In genomic region chr3:52013802-52014598, GRCh38 we compare ENCODE assay signal across 27 cellular contexts. TPM values are rescaled to one million over a fixed set of nuclear protein-coding genes. Genes with fewer than 3 reads are reported as not detected.
DNase-seq lines count a peak whose midpoint lies in the region; ATAC-seq, FAIRE-seq and TF ChIP-seq lines count a peak whose summit lies in the region.
"Had no signal": no experiment of that assay in that cellular context is flagged by ENCODE, and none has a peak within 500 bp of the region (broad histone marks: within the 10 kb centered on the region; RNA-seq: fewer than 3 reads in every experiment).

No MANE protein-coding gene starts in this region.

- no peak overlapping the region for H3K4me3 Mint-ChIP-seq in GM23338
- H3K4me3 Mint-ChIP-seq: CD4-positive, alpha-beta T cell; effector memory CD8-positive, alpha-beta T cell; stimulated activated memory B cell treated with anti-CD40 and anti-IgM and Interleukin-4, amounts not matched to agents 10 μg/mL and 1 μg/mL and 100 μg/mL, for 72 hours had no signal

- H3K9me3 Mint-ChIP-seq in GM23338: no peaks in the 10 kb centered on the region
- H3K9me3 Mint-ChIP-seq: CD4-positive, alpha-beta T cell; effector memory CD8-positive, alpha-beta T cell; stimulated activated memory B cell treated with anti-CD40 and anti-IgM and Interleukin-4, amounts not matched to agents 10 μg/mL and 1 μg/mL and 100 μg/mL, for 72 hours had no signal

- no peak for TF ChIP-seq POLR2A in GM12878 (IDR thresholded peaks at IDR 0.05; ENCODE audit: low read depth, low read length)

- DNase-seq in GM23338 (ENCODE audit: low spot score) (no peak), GM12878 (ENCODE audit: low read depth, low spot score) (no peak), retinal pigment epithelial cell (ENCODE audit: low read depth) (no peak), NCI-H2227 (lab: John Stamatoyannopoulos, UW; ENCODE audit: unreplicated experiment) (no peak)
- DNase-seq: activated CD4-positive, alpha-beta T cell treated with anti-CD3 and anti-CD28 coated beads, Interleukin-2, amount 50 U/mL, for 1 hour; activated naive CD4-positive, alpha-beta T cell treated with Interleukin-2 at 50 U/mL for 16 hours; amniotic stem cell; CD4-positive, alpha-beta T cell; cortex of kidney; effector memory CD8-positive, alpha-beta T cell; HCEC 1CT; MV-4-11; right cardiac atrium; SHP77 treated with DMSO at 0.1 percent for 48 hours; stimulated activated CD4-positive, alpha-beta T cell treated with anti-CD3 and anti-CD28 coated beads, Interleukin-12 subunit alpha, Interleukin-12 subunit beta, amount 100 ng/mL, for 4 hours; stimulated activated CD4-positive, alpha-beta T cell treated with anti-CD3 and anti-CD28 coated beads, Interleukin-4, amount 100 ng/mL, for 24 hours; SW 1271; T1000; testis had no signal

- WGBS in GM12878 (ENCODE audit: insufficient coverage, insufficient replicate concordance, low lambda C conversion rate, missing lambda C conversion rate): 42% methylated on average over 6 of the region's 6 CpGs

- H3K9me2 ChIP-seq in GM23338 (ENCODE audit: insufficient read depth): peaks cover 6% of the 10 kb centered on the region; the same call in 1 of the 2 replicates

- H3K9me3 ChIP-seq in BLaER1 treated with 17β-estradiol and CSF1 and Interleukin-3, amounts not matched to agents 10 nM and 100 nM (replicated peaks in 1 of 11): no peaks in the 10 kb centered on the region
- no peaks in the 10 kb centered on the region for H3K9me3 ChIP-seq in GM12878 (replicated peaks; ENCODE audit: control insufficient read depth, insufficient read depth, low read length)
- H3K9me3 ChIP-seq: testis had no signal

- TF ChIP-seq EP300 in GM12878 (IDR thresholded peaks at IDR 0.05; ENCODE audit: borderline replicate concordance in 1 of 2, control insufficient read depth in 1 of 2, low read depth in 2 of 2, low read length in 2 of 2): no peak

- no peak overlapping the region for H3K27ac ChIP-seq in BLaER1 treated with 17β-estradiol and CSF1 and Interleukin-3, amounts not matched to agents 10 nM and 100 nM
- H3K27ac ChIP-seq in GM23338 (ENCODE audit: low read depth): no peak overlapping the region
- no peak overlapping the region for H3K27ac ChIP-seq in GM12878 (ENCODE audit: control insufficient read depth, insufficient read depth)
- H3K27ac ChIP-seq: parathyroid adenoma, testis had no signal

- TF ChIP-seq CTCF in GM23338 (conservative IDR thresholded peaks at IDR 0.05; ENCODE audit: low read depth in 2 of 2): no peak; a peak in 1 of 4 replicates
- no peak for TF ChIP-seq CTCF in GM12878 (IDR thresholded peaks at IDR 0.05 in 2 of 3, conservative IDR thresholded peaks at IDR 0.05 in 1 of 3; ENCODE audit: control insufficient read depth in 2 of 3, extremely low read depth in 1 of 3, insufficient read depth in 1 of 3, low read depth in 3 of 3, low read length in 3 of 3)
- TF ChIP-seq CTCF in retinal pigment epithelial cell (conservative IDR thresholded peaks at IDR 0.05; ENCODE audit: low read depth, low read length): peak; percentile 4

- CTCF ChIA-PET in GM12878 (lab: Yijun Ruan, JAX): interaction anchor here (0.9 to 8.2 kb wide), 6 partner anchors 9 to 109 kb away, joined by 3 to 93 read pairs (median 11); partner anchors contain the start of gene DUSP7

- FAIRE-seq in GM12878 (lab: Jason Lieb, UNC): peak; percentile 62

- 0 out of 2 replicates have a peak overlapping the region, but pooled peaks have one; percentile 54 for H3K27ac Mint-ChIP-seq in GM23338
- H3K27ac Mint-ChIP-seq: CD4-positive, alpha-beta T cell; effector memory CD8-positive, alpha-beta T cell; stimulated activated memory B cell treated with anti-CD40 and anti-IgM and Interleukin-4, amounts not matched to agents 10 μg/mL and 1 μg/mL and 100 μg/mL, for 72 hours had no signal

- no peaks in the 10 kb centered on the region for H3K36me3 ChIP-seq in BLaER1 treated with 17β-estradiol and CSF1 and Interleukin-3, amounts not matched to agents 10 nM and 100 nM
- H3K36me3 ChIP-seq in GM23338 (ENCODE audit: insufficient read depth) (no peaks in the 10 kb centered on the region), GM12878 (ENCODE audit: control insufficient read depth in 2 of 2, insufficient read depth in 2 of 2, low read length in 1 of 2) (no peaks in the 10 kb centered on the region)

- ATAC-seq in GM23338 (peak; percentile 48), GM12878 (peak; percentile 36; the same call in 2 of the 3 replicates), HG02610 (IDR thresholded peaks at IDR 0.05; ENCODE audit: unreplicated experiment) (no peak), HG02870 (IDR thresholded peaks at IDR 0.05; ENCODE audit: unreplicated experiment) (no peak), GM18519 (IDR thresholded peaks at IDR 0.05; ENCODE audit: low FRiP score, unreplicated experiment) (no peak)
- ATAC-seq: effector memory CD8-positive, alpha-beta T cell; esophagus mucosa; right cardiac atrium; stimulated activated memory B cell treated with anti-CD40 and anti-IgM and Interleukin-4, amounts not matched to agents 10 μg/mL and 1 μg/mL and 100 μg/mL, for 72 hours had no signal

- H2AFZ ChIP-seq in GM23338 (peak overlapping the region; percentile 80; the same call in 1 of the 2 replicates), GM12878 (ENCODE audit: control insufficient read depth, low read depth, low read length) (no peak overlapping the region)
- H2AFZ ChIP-seq: parathyroid adenoma had no signal

- H3K4me1 Mint-ChIP-seq in GM23338: peaks cover 7% of the 10 kb centered on the region; the same call in 2 of the 3 replicates
- H3K4me1 Mint-ChIP-seq: stimulated activated memory B cell treated with anti-CD40 and anti-IgM and Interleukin-4, amounts not matched to agents 10 μg/mL and 1 μg/mL and 100 μg/mL, for 72 hours had no signal

- no peak overlapping the region for H3K9ac ChIP-seq in BLaER1 treated with 17β-estradiol and CSF1 and Interleukin-3, amounts not matched to agents 10 nM and 100 nM
- no peak overlapping the region for H3K9ac ChIP-seq in GM12878 (ENCODE audit: control insufficient read depth, insufficient read depth, low read length)
- H3K9ac ChIP-seq: parathyroid adenoma had no signal

- H3K4me1 ChIP-seq in BLaER1 treated with 17β-estradiol and CSF1 and Interleukin-3, amounts not matched to agents 10 nM and 100 nM: peaks cover 22 to 60% (median 55%) of the 10 kb centered on the region in 10 experiments
- no peaks in the 10 kb centered on the region for H3K4me1 ChIP-seq in GM23338 (ENCODE audit: insufficient read depth)
- peaks cover 4% of the 10 kb centered on the region for H3K4me1 ChIP-seq in GM12878 (ENCODE audit: control insufficient read depth, insufficient read depth, low read length)
- H3K4me1 ChIP-seq: parathyroid adenoma had no signal

- in situ Hi-C loops in GM12878 (cut with MboI): no loop called here

- H4K20me1 ChIP-seq in BLaER1 treated with 17β-estradiol and CSF1 and Interleukin-3, amounts not matched to agents 10 nM and 100 nM: no peaks in the 10 kb centered on the region
- H4K20me1 ChIP-seq in GM23338 (replicated peaks; ENCODE audit: insufficient read depth): no peaks in the 10 kb centered on the region
- no peaks in the 10 kb centered on the region for H4K20me1 ChIP-seq in GM12878 (ENCODE audit: control insufficient read depth, insufficient read depth)

- BruUV-seq in GM12878 (replicated peaks; lab: Mats Ljungman, UMichigan): no TSS peak

- RAD21 ChIA-PET in GM12878 (lab: Charles Lee; ENCODE audit: unreplicated experiment): interaction anchor here (0.8 to 2.8 kb wide), 10 partner anchors 10 to 110 kb away, joined by 3 to 19 read pairs (median 4); no protein-coding TSS in a partner anchor

- POLR2A ChIA-PET in GM12878 (lab: Charles Lee): interaction anchor here (0.8 to 3.1 kb wide), 7 partner anchors 9 to 42 kb away, joined by 3 to 7 read pairs (median 5); partner anchors contain the start of genes DUSP7 and RPL29

- H3F3A ChIP-seq in GM23338 (replicated peaks; ENCODE audit: low read depth): no peaks in the 10 kb centered on the region

- no peaks in the 10 kb centered on the region; the same call in 2 of the 3 replicates for H3K36me3 Mint-ChIP-seq in GM23338 (ENCODE audit: low read depth)
- H3K36me3 Mint-ChIP-seq: stimulated activated memory B cell treated with anti-CD40 and anti-IgM and Interleukin-4, amounts not matched to agents 10 μg/mL and 1 μg/mL and 100 μg/mL, for 72 hours had no signal

- H3K79me2 ChIP-seq in GM23338 (replicated peaks; ENCODE audit: insufficient read depth): no peaks in the 10 kb centered on the region
- H3K79me2 ChIP-seq in GM12878 (ENCODE audit: control insufficient read depth, insufficient read depth, low read length): no peaks in the 10 kb centered on the region
- H3K79me2 ChIP-seq: parathyroid adenoma had no signal

- peaks cover 0 to 3% (median 0%) of the 10 kb centered on the region in 11 experiments; a peak in 1 of 22 replicates for H3K27me3 ChIP-seq in BLaER1 treated with 17β-estradiol and CSF1 and Interleukin-3, amounts not matched to agents 10 nM and 100 nM
- H3K27me3 ChIP-seq in GM23338 (ENCODE audit: insufficient read depth) (no peaks in the 10 kb centered on the region), GM12878 (replicated peaks in 1 of 2; ENCODE audit: control insufficient read depth in 2 of 2, insufficient read depth in 2 of 2, low read length in 1 of 2) (no peaks in the 10 kb centered on the region)
- H3K27me3 ChIP-seq: testis had no signal

- SMC1A ChIA-PET in GM12878 (lab: Charles Lee; ENCODE audit: uncharacterized antibody, unreplicated experiment): interaction anchor here (0.9 to 12.8 kb wide), 8 partner anchors 8 to 140 kb away, joined by 3 to 116 read pairs (median 6); partner anchors contain the start of genes DUSP7 and POC1A

- no peak overlapping the region for H3K4me3 ChIP-seq in BLaER1 treated with 17β-estradiol and CSF1 and Interleukin-3, amounts not matched to agents 10 nM and 100 nM
- H3K4me3 ChIP-seq in GM23338: no peak overlapping the region
- H3K4me3 ChIP-seq in GM12878: no peak overlapping the region
- H3K4me3 ChIP-seq in retinal pigment epithelial cell (ENCODE audit: low read length): no peak overlapping the region
- H3K4me3 ChIP-seq: lung, testis had no signal

- no peak for TF ChIP-seq RAD21 in GM12878 (IDR thresholded peaks at IDR 0.05; ENCODE audit: insufficient read depth, low read depth, low read length)

- peaks cover 21% of the 10 kb centered on the region for H3K27me3 Mint-ChIP-seq in GM23338 (ENCODE audit: insufficient read depth, low read depth, poor library complexity)
- H3K27me3 Mint-ChIP-seq: CD4-positive, alpha-beta T cell; effector memory CD8-positive, alpha-beta T cell had no signal

- H3K4me2 ChIP-seq in BLaER1 treated with 17β-estradiol and CSF1 and Interleukin-3, amounts not matched to agents 10 nM and 100 nM: peak overlapping the region in 7 of 11 experiments; percentile 55 to 98 (median 62); a peak in 8 of 22 replicates
- no peak overlapping the region for H3K4me2 ChIP-seq in GM23338
- H3K4me2 ChIP-seq in GM12878 (ENCODE audit: control insufficient read depth, insufficient read depth): no peak overlapping the region

- intact Hi-C loops in GM12878 (cut with micrococcal nuclease; ENCODE audit: unreplicated experiment): no loop called here

RNA-seq across cellular contexts. Expression of gene RPL29, which starts 18.3 kb away (rescaled TPM):
- total RNA-seq in GM23338 (2014; rRNA removed; shearing (Covaris generic)): 1,341 and 1,471 TPM in 2 replicates
- polyA plus RNA-seq in GM23338 (2016; fragmentation: Nextera tagmentation; extraction: Ambion mirVana) (1,864 and 1,983 TPM in 2 replicates), GM12878 (2011; rRNA removed) (1,274 and 1,606 TPM in 2 replicates), GM12878 (2014; fragmentation: Illumina TruSeq; extraction: Trizol) (1,724 and 2,477 TPM in 2 replicates), GM12878 (2014; fragmentation: Nextera tagmentation; extraction: Ambion mirVana) (1,000 to 10,000 TPM; 1,053 to 1,085 TPM), GM12878 (2014; rRNA removed) (2,075 and 2,190 TPM in 2 replicates), GM12878 (2016; fragmentation: Nextera tagmentation; extraction: Ambion mirVana) (1,000 to 10,000 TPM; 1,397 to 1,403 TPM)
- total RNA-seq in GM12878 (2013; cell fraction: nucleolus; rRNA removed): 312 and 327 TPM in 2 replicates
- total RNA-seq in GM12878 (2014; rRNA removed) (1,707 and 1,708 TPM in 2 replicates), GM12878 (2014; rRNA removed; fragmentation: Illumina TruSeq; extraction: Trizol) (2,030 and 2,061 TPM in 2 replicates), GM12878 (2021) (1,814 and 1,873 TPM in 2 replicates)
- polyA plus RNA-seq in GM12878 (2011; ENCODE audit: low read depth): 2,919 TPM
- 2,998 and 3,537 TPM in 2 replicates for polyA plus RNA-seq in GM12878 (2011; cell fraction: cytosol; rRNA removed)
- 1,112 and 1,184 TPM in 2 replicates for polyA plus RNA-seq in GM12878 (2011; cell fraction: nucleus; rRNA removed)
- 3,236 and 3,576 TPM in 2 replicates for polyA plus RNA-seq in GM12878 (2012)
- 1,357 and 1,638 TPM in 2 replicates for polyA minus RNA-seq in GM12878 (2011; rRNA and poly(A)+ RNA removed)
- 571 and 626 TPM in 2 replicates for polyA minus RNA-seq in GM12878 (2011; cell fraction: cytosol; rRNA and poly(A)+ RNA removed)
- polyA minus RNA-seq in GM12878 (2011; cell fraction: nucleus; rRNA and poly(A)+ RNA removed): 256 and 363 TPM in 2 replicates

RNA-seq across cellular contexts. Expression of gene ACY1, which starts 30.7 kb away (rescaled TPM):
- total RNA-seq in GM23338 (2014; rRNA removed; shearing (Covaris generic)): 62.8 and 91.3 TPM in 2 replicates
- 35.8 and 38.4 TPM in 2 replicates for polyA plus RNA-seq in GM23338 (2016; fragmentation: Nextera tagmentation; extraction: Ambion mirVana)
- 11.6 and 14.6 TPM in 2 replicates for total RNA-seq in GM12878 (2013; cell fraction: nucleolus; rRNA removed)
- total RNA-seq in GM12878 (2014; rRNA removed): 28.9 and 35.1 TPM in 2 replicates
- 19.0 and 22.3 TPM in 2 replicates for total RNA-seq in GM12878 (2014; rRNA removed; fragmentation: Illumina TruSeq; extraction: Trizol)
- 27.4 and 33.5 TPM in 2 replicates for total RNA-seq in GM12878 (2021)
- polyA plus RNA-seq in GM12878 (2011; ENCODE audit: low read depth): 62.9 TPM
- 12.5 and 18.5 TPM in 2 replicates for polyA plus RNA-seq in GM12878 (2011; rRNA removed)
- polyA plus RNA-seq in GM12878 (2011; cell fraction: cytosol; rRNA removed): 31.5 and 32.0 TPM in 2 replicates
- polyA plus RNA-seq in GM12878 (2011; cell fraction: nucleus; rRNA removed): 36.7 and 37.0 TPM in 2 replicates
- polyA plus RNA-seq in GM12878 (2012): 30.6 and 33.0 TPM in 2 replicates
- polyA plus RNA-seq in GM12878 (2014; fragmentation: Illumina TruSeq; extraction: Trizol): 6.4 and 18.8 TPM in 2 replicates
- 10 to 100 TPM; 19.8 to 28.2 TPM for polyA plus RNA-seq in GM12878 (2014; fragmentation: Nextera tagmentation; extraction: Ambion mirVana)
- 31.3 and 42.2 TPM in 2 replicates for polyA plus RNA-seq in GM12878 (2014; rRNA removed)
- polyA plus RNA-seq in GM12878 (2016; fragmentation: Nextera tagmentation; extraction: Ambion mirVana): 10 to 100 TPM; 32.0 to 37.0 TPM
- 18.5 and 20.4 TPM in 2 replicates for polyA minus RNA-seq in GM12878 (2011; rRNA and poly(A)+ RNA removed)
- 7.4 and 9.5 TPM in 2 replicates for polyA minus RNA-seq in GM12878 (2011; cell fraction: cytosol; rRNA and poly(A)+ RNA removed)
- polyA minus RNA-seq in GM12878 (2011; cell fraction: nucleus; rRNA and poly(A)+ RNA removed): 10.3 and 14.9 TPM in 2 replicates

RNA-seq across cellular contexts. Expression of gene ABHD14A, which starts 39.1 kb away (rescaled TPM):
- total RNA-seq in GM23338 (2014; rRNA removed; shearing (Covaris generic)): 4.3 and 7.8 TPM in 2 replicates
- polyA plus RNA-seq in GM23338 (2016; fragmentation: Nextera tagmentation; extraction: Ambion mirVana): 12.7 TPM in 2 replicates
- 2.9 TPM in 2 replicates for total RNA-seq in GM12878 (2013; cell fraction: nucleolus; rRNA removed)
- total RNA-seq in GM12878 (2014; rRNA removed): 12.2 and 13.1 TPM in 2 replicates
- total RNA-seq in GM12878 (2014; rRNA removed; fragmentation: Illumina TruSeq; extraction: Trizol): 5.0 and 5.9 TPM in 2 replicates
- 9.3 and 12.2 TPM in 2 replicates for total RNA-seq in GM12878 (2021)
- 4.0 TPM for polyA plus RNA-seq in GM12878 (2011; ENCODE audit: low read depth)
- 4.9 and 6.5 TPM in 2 replicates for polyA plus RNA-seq in GM12878 (2011; rRNA removed)
- 14.2 and 22.6 TPM in 2 replicates for polyA plus RNA-seq in GM12878 (2011; cell fraction: cytosol; rRNA removed)
- 6.8 and 7.8 TPM in 2 replicates for polyA plus RNA-seq in GM12878 (2011; cell fraction: nucleus; rRNA removed)
- 7.6 and 8.2 TPM in 2 replicates for polyA plus RNA-seq in GM12878 (2012)
- polyA plus RNA-seq in GM12878 (2014; fragmentation: Illumina TruSeq; extraction: Trizol): 2.4 and 5.6 TPM in 2 replicates
- 1 to 10 TPM; 1.2 to 2.2 TPM for polyA plus RNA-seq in GM12878 (2014; fragmentation: Nextera tagmentation; extraction: Ambion mirVana)
- polyA plus RNA-seq in GM12878 (2014; rRNA removed): 12.6 and 12.9 TPM in 2 replicates
- polyA plus RNA-seq in GM12878 (2016; fragmentation: Nextera tagmentation; extraction: Ambion mirVana): 10 to 100 TPM; 22.4 to 27.0 TPM
- 2.6 and 6.4 TPM in 2 replicates for polyA minus RNA-seq in GM12878 (2011; rRNA and poly(A)+ RNA removed)
- polyA minus RNA-seq in GM12878 (2011; cell fraction: cytosol; rRNA and poly(A)+ RNA removed): 2.9 and 3.9 TPM in 2 replicates
- 0.86 and 1.6 TPM in 2 replicates for polyA minus RNA-seq in GM12878 (2011; cell fraction: nucleus; rRNA and poly(A)+ RNA removed)

RNA-seq across cellular contexts. Expression of gene ABHD14B, which starts 40.2 kb away (rescaled TPM):
- total RNA-seq in GM23338 (2014; rRNA removed; shearing (Covaris generic)): 8.0 and 11.1 TPM in 2 replicates
- polyA plus RNA-seq in GM23338 (2016; fragmentation: Nextera tagmentation; extraction: Ambion mirVana): 5.8 and 8.9 TPM in 2 replicates
- total RNA-seq in GM12878 (2013; cell fraction: nucleolus; rRNA removed): 29.6 and 35.3 TPM in 2 replicates
- total RNA-seq in GM12878 (2014; rRNA removed): 59.9 and 62.4 TPM in 2 replicates
- total RNA-seq in GM12878 (2014; rRNA removed; fragmentation: Illumina TruSeq; extraction: Trizol): 28.9 and 30.5 TPM in 2 replicates
- 58.3 and 58.8 TPM in 2 replicates for total RNA-seq in GM12878 (2021)
- polyA plus RNA-seq in GM12878 (2011; ENCODE audit: low read depth): 35.7 TPM
- 45.4 and 76.5 TPM in 2 replicates for polyA plus RNA-seq in GM12878 (2011; rRNA removed)
- polyA plus RNA-seq in GM12878 (2011; cell fraction: cytosol; rRNA removed): 80.0 and 92.8 TPM in 2 replicates
- polyA plus RNA-seq in GM12878 (2011; cell fraction: nucleus; rRNA removed): 39.8 and 51.9 TPM in 2 replicates
- 54.6 and 64.2 TPM in 2 replicates for polyA plus RNA-seq in GM12878 (2012)
- 35.9 and 51.1 TPM in 2 replicates for polyA plus RNA-seq in GM12878 (2014; fragmentation: Illumina TruSeq; extraction: Trizol)
- 10 to 100 TPM in 1 of 2 experiments, 1 to 10 TPM in 1; 7.8 to 14.2 TPM for polyA plus RNA-seq in GM12878 (2014; fragmentation: Nextera tagmentation; extraction: Ambion mirVana)
- polyA plus RNA-seq in GM12878 (2014; rRNA removed): 73.0 and 80.4 TPM in 2 replicates
- 10 to 100 TPM; 47.2 to 50.9 TPM for polyA plus RNA-seq in GM12878 (2016; fragmentation: Nextera tagmentation; extraction: Ambion mirVana)
- polyA minus RNA-seq in GM12878 (2011; rRNA and poly(A)+ RNA removed): 53.4 and 78.7 TPM in 2 replicates
- 18.1 and 25.1 TPM in 2 replicates for polyA minus RNA-seq in GM12878 (2011; cell fraction: cytosol; rRNA and poly(A)+ RNA removed)
- 12.8 and 21.3 TPM in 2 replicates for polyA minus RNA-seq in GM12878 (2011; cell fraction: nucleus; rRNA and poly(A)+ RNA removed)

RNA-seq across cellular contexts. Expression of gene DUSP7, which starts 42.4 kb away (rescaled TPM):
- 14.7 and 15.8 TPM in 2 replicates for total RNA-seq in GM23338 (2014; rRNA removed; shearing (Covaris generic))
- polyA plus RNA-seq in GM23338 (2016; fragmentation: Nextera tagmentation; extraction: Ambion mirVana) (5.6 and 5.9 TPM in 2 replicates), GM12878 (2011; rRNA removed) (9.7 and 17.0 TPM in 2 replicates), GM12878 (2014; fragmentation: Illumina TruSeq; extraction: Trizol) (4.8 and 10.3 TPM in 2 replicates), GM12878 (2014; fragmentation: Nextera tagmentation; extraction: Ambion mirVana) (under 1 TPM; 0.73 to 0.82 TPM), GM12878 (2014; rRNA removed) (16.1 and 18.2 TPM in 2 replicates), GM12878 (2016; fragmentation: Nextera tagmentation; extraction: Ambion mirVana) (1 to 10 TPM; 1.7 TPM)
- 27.3 and 28.8 TPM in 2 replicates for total RNA-seq in GM12878 (2013; cell fraction: nucleolus; rRNA removed)
- total RNA-seq in GM12878 (2014; rRNA removed) (13.0 TPM in 2 replicates), GM12878 (2014; rRNA removed; fragmentation: Illumina TruSeq; extraction: Trizol) (4.9 and 5.5 TPM in 2 replicates), GM12878 (2021) (16.0 and 17.5 TPM in 2 replicates)
- 2.5 TPM for polyA plus RNA-seq in GM12878 (2011; ENCODE audit: low read depth)
- 24.2 and 27.7 TPM in 2 replicates for polyA plus RNA-seq in GM12878 (2011; cell fraction: cytosol; rRNA removed)
- polyA plus RNA-seq in GM12878 (2011; cell fraction: nucleus; rRNA removed): 37.1 and 37.4 TPM in 2 replicates
- polyA plus RNA-seq in GM12878 (2012): 5.4 and 6.3 TPM in 2 replicates
- 32.2 and 48.1 TPM in 2 replicates for polyA minus RNA-seq in GM12878 (2011; rRNA and poly(A)+ RNA removed)
- polyA minus RNA-seq in GM12878 (2011; cell fraction: cytosol; rRNA and poly(A)+ RNA removed): 17.5 and 17.6 TPM in 2 replicates
- 28.3 and 42.2 TPM in 2 replicates for polyA minus RNA-seq in GM12878 (2011; cell fraction: nucleus; rRNA and poly(A)+ RNA removed)

Comparison
In these comparisons a context has a peak if more than half of its experiments do, and no peak if none do; other contexts are left out.
1. H3K4me2 ChIP-seq: peak in BLaER1 treated with 17β-estradiol and CSF1 and Interleukin-3, amounts not matched to agents 10 nM and 100 nM (7 of 11); none in GM23338 (single experiment) and GM12878 (single experiment).
2. ATAC-seq: peak in GM23338 (single experiment) and GM12878 (single experiment); none in HG02610 (single experiment), HG02870 (single experiment) and GM18519 (single experiment).